Comparison of ENCODE assay signal across 30 cellular contexts in the genomic region with DNA sequence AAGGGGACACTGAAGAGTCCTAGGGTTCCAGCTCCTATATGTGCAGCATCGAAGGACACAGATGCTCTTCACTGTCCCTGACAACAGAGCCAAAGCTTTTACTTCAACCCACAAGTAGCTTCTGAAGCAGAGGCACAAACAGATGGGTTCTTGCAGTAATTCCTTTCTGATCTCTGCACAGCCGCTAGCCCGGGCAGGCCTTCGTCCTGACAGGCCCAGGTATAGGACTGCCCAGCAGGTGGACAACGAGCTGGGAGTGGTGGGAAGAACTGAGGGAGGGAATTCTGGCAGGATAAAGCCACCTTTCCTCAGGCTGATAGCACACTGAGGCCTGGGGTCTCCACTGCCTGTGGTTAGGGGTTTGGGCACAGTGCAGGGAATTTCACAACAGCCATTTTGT.
"Had no signal": no experiment of that assay in that cellular context is flagged by ENCODE, and none has a peak within 500 bp of the region (broad histone marks: within the 10 kb centered on the region; RNA-seq: fewer than 3 reads in every experiment).

No MANE protein-coding gene starts in this region.

- H3K4me2 ChIP-seq: smooth muscle cell had no signal

- H3K27me3 ChIP-seq: ascending aorta, heart right ventricle, pancreas, stomach, thyroid gland had no signal

- H3K4me1 Mint-ChIP-seq: activated naive CD4-positive, alpha-beta T cell treated with anti-CD3 and anti-CD28 coated beads, Interleukin-2, amount 10 ng/mL, durations not matched to agents 7 days and 5 days; activated naive CD8-positive, alpha-beta T cell treated with anti-CD3 and anti-CD28 coated beads, Interleukin-2, amount 10 ng/mL, durations not matched to agents 7 days and 5 days; memory B cell had no signal

- DNase-seq: activated CD4-positive, alpha-beta T cell treated with anti-CD3 and anti-CD28 coated beads for 4 hours; activated CD4-positive, alpha-beta T cell treated with anti-CD3 and anti-CD28 coated beads, Interleukin-2, amount 50 U/mL, for 48 hours; activated CD4-positive, CD25-positive, alpha-beta regulatory T cell; activated CD8-positive, alpha-beta memory T cell treated with anti-CD3 and anti-CD28 coated beads, Interleukin-2, amount 50 U/mL, for 4 hours; activated gamma-delta T cell; activated naive CD4-positive, alpha-beta T cell treated with anti-CD3 and anti-CD28 coated beads, Interleukin-2, amount 10 ng/mL, durations not matched to agents 7 days and 5 days; activated naive CD8-positive, alpha-beta T cell treated with anti-CD3 and anti-CD28 coated beads, Interleukin-2, amount 10 ng/mL, durations not matched to agents 7 days and 5 days; activated T-cell treated with anti-CD3 and anti-CD28 coated beads, Interleukin-2, amount 50 U/mL, for 1 hour; caudate nucleus; cortex of kidney; effector memory CD8-positive, alpha-beta T cell; foreskin fibroblast; heart right ventricle; nucleus accumbens; retina; stimulated activated CD4-positive, alpha-beta T cell treated with anti-CD3 and anti-CD28 coated beads, Interleukin-15, amount 100 ng/mL, for 24 hours; stimulated activated CD4-positive, alpha-beta T cell treated with anti-CD3 and anti-CD28 coated beads, Interleukin-2, amount 100 ng/mL, for 24 hours; stimulated activated naive B cell treated with anti-CD40 and anti-IgM and Interleukin-4, amounts not matched to agents 10 μg/mL and 1 μg/mL and 100 μg/mL, for 72 hours; stomach; T-helper 1 cell; thyroid gland had no signal

- H3K4me3 Mint-ChIP-seq: activated naive CD4-positive, alpha-beta T cell treated with anti-CD3 and anti-CD28 coated beads, Interleukin-2, amount 10 ng/mL, durations not matched to agents 7 days and 5 days; activated naive CD8-positive, alpha-beta T cell treated with anti-CD3 and anti-CD28 coated beads, Interleukin-2, amount 10 ng/mL, durations not matched to agents 7 days and 5 days; brain; effector memory CD8-positive, alpha-beta T cell; memory B cell; natural killer cell treated with Interleukin-12 subunit alpha and Interleukin-12 subunit beta and Interleukin-15 and Interleukin-18, amount 100 ng/mL, for 72 hours; stimulated activated naive B cell treated with anti-CD40 and anti-IgM and Interleukin-4, amounts not matched to agents 10 μg/mL and 1 μg/mL and 100 μg/mL, for 72 hours; T-helper 2 cell treated with Interferon-gamma antibody and Interleukin-4, amounts not matched to agents 5 μg/mL and 100 μg/mL, for 36 hours had no signal

- H3K9me3 Mint-ChIP-seq: activated naive CD4-positive, alpha-beta T cell treated with anti-CD3 and anti-CD28 coated beads, Interleukin-2, amount 10 ng/mL, durations not matched to agents 7 days and 5 days; activated naive CD8-positive, alpha-beta T cell treated with anti-CD3 and anti-CD28 coated beads, Interleukin-2, amount 10 ng/mL, durations not matched to agents 7 days and 5 days; effector memory CD8-positive, alpha-beta T cell; memory B cell; natural killer cell treated with Interleukin-12 subunit alpha and Interleukin-12 subunit beta and Interleukin-15 and Interleukin-18, amount 100 ng/mL, for 72 hours; T-helper 2 cell treated with Interferon-gamma antibody and Interleukin-4, amounts not matched to agents 5 μg/mL and 100 μg/mL, for 36 hours had no signal

- H3K36me3 ChIP-seq: ascending aorta, heart right ventricle, pancreas, prostate gland, stomach, thyroid gland had no signal

- H3K36me3 Mint-ChIP-seq: activated naive CD4-positive, alpha-beta T cell treated with anti-CD3 and anti-CD28 coated beads, Interleukin-2, amount 10 ng/mL, durations not matched to agents 7 days and 5 days; activated naive CD8-positive, alpha-beta T cell treated with anti-CD3 and anti-CD28 coated beads, Interleukin-2, amount 10 ng/mL, durations not matched to agents 7 days and 5 days; memory B cell; natural killer cell treated with Interleukin-12 subunit alpha and Interleukin-12 subunit beta and Interleukin-15 and Interleukin-18, amount 100 ng/mL, for 72 hours; stimulated activated naive B cell treated with anti-CD40 and anti-IgM and Interleukin-4, amounts not matched to agents 10 μg/mL and 1 μg/mL and 100 μg/mL, for 72 hours had no signal

- H3K4me1 ChIP-seq: pancreas, thyroid gland had no signal

- H3K4me3 ChIP-seq: ascending aorta, heart right ventricle, mucosa of descending colon, pancreas, prostate gland, smooth muscle cell, stomach, thyroid gland had no signal

- H3K27ac Mint-ChIP-seq: activated naive CD4-positive, alpha-beta T cell treated with anti-CD3 and anti-CD28 coated beads, Interleukin-2, amount 10 ng/mL, durations not matched to agents 7 days and 5 days; activated naive CD8-positive, alpha-beta T cell treated with anti-CD3 and anti-CD28 coated beads, Interleukin-2, amount 10 ng/mL, durations not matched to agents 7 days and 5 days; effector memory CD8-positive, alpha-beta T cell; memory B cell; natural killer cell treated with Interleukin-12 subunit alpha and Interleukin-12 subunit beta and Interleukin-15 and Interleukin-18, amount 100 ng/mL, for 72 hours; stimulated activated naive B cell treated with anti-CD40 and anti-IgM and Interleukin-4, amounts not matched to agents 10 μg/mL and 1 μg/mL and 100 μg/mL, for 72 hours; T-helper 2 cell treated with Interferon-gamma antibody and Interleukin-4, amounts not matched to agents 5 μg/mL and 100 μg/mL, for 36 hours had no signal

- H3K9me3 ChIP-seq: ascending aorta, mucosa of descending colon, pancreas, prostate gland, thyroid gland had no signal

- H3K27ac ChIP-seq: ascending aorta, heart right ventricle, pancreas, stomach, thyroid gland had no signal
